15 cellular contexts compared by ENCODE assay signal in genomic region chr3:976021-976420, GRCh38.
DNase-seq lines count a peak whose midpoint lies in the region; ATAC-seq, FAIRE-seq and TF ChIP-seq lines count a peak whose summit lies in the region.
"Had no signal": no experiment of that assay in that cellular context is flagged by ENCODE, and none has a peak within 500 bp of the region (broad histone marks: within the 10 kb centered on the region; RNA-seq: fewer than 3 reads in every experiment).

No MANE protein-coding gene starts in this region.

- H3K4me3 ChIP-seq in bronchial epithelial cell (ENCODE audit: low read depth, low read length), result no peak overlapping the region
- H3K4me3 ChIP-seq: BLaER1 treated with 17β-estradiol and CSF1 and Interleukin-3, amounts not matched to agents 10 nM and 100 nM; GM12878; GM23338 had no signal

- FAIRE-seq in bronchial epithelial cell (lab: Jason Lieb, UNC), result no peak
- FAIRE-seq: GM12878, GM18507 had no signal

- no peaks in the 10 kb centered on the region for H3K36me3 ChIP-seq in bronchial epithelial cell (ENCODE audit: control insufficient read depth, insufficient read depth, low read length)
- H3K36me3 ChIP-seq: BLaER1 treated with 17β-estradiol and CSF1 and Interleukin-3, amounts not matched to agents 10 nM and 100 nM had no signal

- TF ChIP-seq CTCF in bronchial epithelial cell (IDR thresholded peaks at IDR 0.05; ENCODE audit: insufficient read depth, low read length, severe bottlenecking), result no peak

- ATAC-seq in GM19467 (IDR thresholded peaks at IDR 0.05; ENCODE audit: unreplicated experiment), result no peak
- no peak for ATAC-seq in HG03175 (IDR thresholded peaks at IDR 0.05; ENCODE audit: unreplicated experiment)
- ATAC-seq: GM12878, GM23338 had no signal

- DNase-seq in HT1080 (ENCODE audit: low read depth) (peak; percentile 67), NCI-H69 (lab: John Stamatoyannopoulos, UW) (peak; percentile 37), bronchial epithelial cell (ENCODE audit: low read depth) (peak; percentile 1), kidney tubule cell (ENCODE audit: low spot score) (peak; percentile 16)
- DNase-seq in stimulated activated CD4-positive, alpha-beta T cell treated with anti-CD3 and anti-CD28 coated beads, Interleukin-2, amount 100 ng/mL, for 24 hours, result no peak
- DNase-seq: ACHN; CD4-positive, CD25-positive, alpha-beta regulatory T cell; DMS79; H7 had no signal

- no peaks in the 10 kb centered on the region for H3K27me3 ChIP-seq in bronchial epithelial cell (ENCODE audit: control insufficient read depth, insufficient read depth, low read length)
- H3K27me3 ChIP-seq: BLaER1 treated with 17β-estradiol and CSF1 and Interleukin-3, amounts not matched to agents 10 nM and 100 nM had no signal

Comparison
In these comparisons a context has a peak if more than half of its experiments do, and no peak if none do; other contexts are left out.
1. DNase-seq: peak in HT1080 (single experiment), NCI-H69 (single experiment), bronchial epithelial cell (single experiment) and kidney tubule cell (single experiment); none in stimulated activated CD4-positive, alpha-beta T cell treated with anti-CD3 and anti-CD28 coated beads, Interleukin-2, amount 100 ng/mL, for 24 hours (0 of 2).